In genomic region chr5:32312682-32313523, GRCh38 we compare ENCODE assay signal across 1 cellular context.
A peak's percentile ranks its signal among the peaks of the same experiment; 100 is the strongest.
TF ChIP-seq lines count a peak whose summit lies in the region.

Gene MTMR12 (minus strand): TSS chr5:32312939. CDS start chr5:32312838, 101 bp downstream.

TF ChIP-seq in HepG2, 621 proteins besides CTCF, POLR2A, EP300 and RAD21 (continued from another document and continues in another):
- 0 out of 2 replicates have a peak, but pooled peaks have one; percentile 19 for TF ChIP-seq MED13 (CRISPR knock-in tag; IDR thresholded peaks at IDR 0.05)
- TF ChIP-seq, protein P1, sequence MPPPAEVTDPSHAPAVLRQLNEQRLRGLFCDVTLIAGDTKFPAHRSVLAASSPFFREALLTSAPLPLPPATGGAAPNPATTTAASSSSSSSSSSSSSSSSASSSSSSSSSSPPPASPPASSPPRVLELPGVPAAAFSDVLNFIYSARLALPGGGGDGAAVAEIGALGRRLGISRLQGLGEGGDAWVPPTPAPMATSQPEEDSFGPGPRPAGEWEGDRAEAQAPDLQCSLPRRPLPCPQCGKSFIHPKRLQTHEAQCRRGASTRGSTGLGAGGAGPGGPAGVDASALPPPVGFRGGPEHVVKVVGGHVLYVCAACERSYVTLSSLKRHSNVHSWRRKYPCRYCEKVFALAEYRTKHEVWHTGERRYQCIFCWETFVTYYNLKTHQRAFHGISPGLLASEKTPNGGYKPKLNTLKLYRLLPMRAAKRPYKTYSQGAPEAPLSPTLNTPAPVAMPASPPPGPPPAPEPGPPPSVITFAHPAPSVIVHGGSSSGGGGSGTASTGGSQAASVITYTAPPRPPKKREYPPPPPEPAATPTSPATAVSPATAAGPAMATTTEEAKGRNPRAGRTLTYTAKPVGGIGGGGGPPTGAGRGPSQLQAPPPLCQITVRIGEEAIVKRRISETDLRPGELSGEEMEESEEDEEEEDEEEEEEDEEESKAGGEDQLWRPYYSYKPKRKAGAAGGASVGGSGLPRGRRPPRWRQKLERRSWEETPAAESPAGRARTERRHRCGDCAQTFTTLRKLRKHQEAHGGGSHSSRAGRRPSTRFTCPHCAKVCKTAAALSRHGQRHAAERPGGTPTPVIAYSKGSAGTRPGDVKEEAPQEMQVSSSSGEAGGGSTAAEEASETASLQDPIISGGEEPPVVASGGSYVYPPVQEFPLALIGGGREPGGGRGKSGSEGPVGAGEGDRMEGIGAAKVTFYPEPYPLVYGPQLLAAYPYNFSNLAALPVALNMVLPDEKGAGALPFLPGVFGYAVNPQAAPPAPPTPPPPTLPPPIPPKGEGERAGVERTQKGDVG (CRISPR knock-in tag; IDR thresholded peaks at IDR 0.05; ENCODE audit: borderline replicate concordance): no peak
- TF ChIP-seq ZNF792 (CRISPR knock-in tag; IDR thresholded peaks at IDR 0.05): 0 out of 2 replicates have a peak, but pooled peaks have one; percentile 22
- TF ChIP-seq TSC22D2 (CRISPR knock-in tag; IDR thresholded peaks at IDR 0.05; ENCODE audit: borderline replicate concordance): no peak
- peak; percentile 94 for TF ChIP-seq SP2 (CRISPR knock-in tag; IDR thresholded peaks at IDR 0.05)
- no peak for TF ChIP-seq JUND (CRISPR knock-in tag; IDR thresholded peaks at IDR 0.05)
- TF ChIP-seq KDM4B (CRISPR knock-in tag; IDR thresholded peaks at IDR 0.05): no peak
- TF ChIP-seq GZF1 (CRISPR knock-in tag; IDR thresholded peaks at IDR 0.05): no peak
- no peak for TF ChIP-seq ZNF225 (CRISPR knock-in tag; IDR thresholded peaks at IDR 0.05)
- TF ChIP-seq NR2F1 (CRISPR knock-in tag; IDR thresholded peaks at IDR 0.05): no peak
- no peak; the same call in 1 of the 2 replicates for TF ChIP-seq CSRNP1 (CRISPR knock-in tag; IDR thresholded peaks at IDR 0.05)
- TF ChIP-seq, protein P2, sequence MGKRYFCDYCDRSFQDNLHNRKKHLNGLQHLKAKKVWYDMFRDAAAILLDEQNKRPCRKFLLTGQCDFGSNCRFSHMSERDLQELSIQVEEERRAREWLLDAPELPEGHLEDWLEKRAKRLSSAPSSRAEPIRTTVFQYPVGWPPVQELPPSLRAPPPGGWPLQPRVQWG (CRISPR knock-in tag; IDR thresholded peaks at IDR 0.05; ENCODE audit: borderline replicate concordance, low read depth): no peak
- no peak for TF ChIP-seq NPAS2 (CRISPR knock-in tag; IDR thresholded peaks at IDR 0.05; ENCODE audit: borderline replicate concordance)
- TF ChIP-seq, protein P3, sequence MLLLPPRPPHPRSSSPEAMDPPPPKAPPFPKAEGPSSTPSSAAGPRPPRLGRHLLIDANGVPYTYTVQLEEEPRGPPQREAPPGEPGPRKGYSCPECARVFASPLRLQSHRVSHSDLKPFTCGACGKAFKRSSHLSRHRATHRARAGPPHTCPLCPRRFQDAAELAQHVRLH (CRISPR knock-in tag; IDR thresholded peaks at IDR 0.05; ENCODE audit: borderline replicate concordance, low read depth): no peak
- TF ChIP-seq ONECUT2 (CRISPR knock-in tag; IDR thresholded peaks at IDR 0.05): no peak
- no peak for TF ChIP-seq ZNF660 (CRISPR knock-in tag; IDR thresholded peaks at IDR 0.05; ENCODE audit: borderline replicate concordance, low read depth)
- TF ChIP-seq, protein P4, sequence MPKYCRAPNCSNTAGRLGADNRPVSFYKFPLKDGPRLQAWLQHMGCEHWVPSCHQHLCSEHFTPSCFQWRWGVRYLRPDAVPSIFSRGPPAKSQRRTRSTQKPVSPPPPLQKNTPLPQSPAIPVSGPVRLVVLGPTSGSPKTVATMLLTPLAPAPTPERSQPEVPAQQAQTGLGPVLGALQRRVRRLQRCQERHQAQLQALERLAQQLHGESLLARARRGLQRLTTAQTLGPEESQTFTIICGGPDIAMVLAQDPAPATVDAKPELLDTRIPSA (CRISPR knock-in tag; IDR thresholded peaks at IDR 0.05; ENCODE audit: borderline replicate concordance): no peak
- TF ChIP-seq ZNF563 (CRISPR knock-in tag; IDR thresholded peaks at IDR 0.05): 0 out of 2 replicates have a peak, but pooled peaks have one; percentile 70
- no peak for TF ChIP-seq IRF9 (CRISPR knock-in tag; IDR thresholded peaks at IDR 0.05; ENCODE audit: borderline replicate concordance)
- TF ChIP-seq PHF21A (CRISPR knock-in tag; IDR thresholded peaks at IDR 0.05): peak; percentile 92
- peak; percentile 26; the same call in 1 of the 2 replicates for TF ChIP-seq ZNF138 (CRISPR knock-in tag; IDR thresholded peaks at IDR 0.05; ENCODE audit: low read depth)
- no peak for TF ChIP-seq ZNF44 (CRISPR knock-in tag; IDR thresholded peaks at IDR 0.05)
- TF ChIP-seq KDM3A (CRISPR knock-in tag; IDR thresholded peaks at IDR 0.05; ENCODE audit: low read depth): no peak
- TF ChIP-seq RXRB (CRISPR knock-in tag; IDR thresholded peaks at IDR 0.05; ENCODE audit: borderline replicate concordance): no peak
- no peak for TF ChIP-seq ZNF335 (CRISPR knock-in tag; IDR thresholded peaks at IDR 0.05)
- no peak for TF ChIP-seq CC2D1A (CRISPR knock-in tag; IDR thresholded peaks at IDR 0.05)
- TF ChIP-seq ZNF24 (IDR thresholded peaks at IDR 0.05): no peak
- TF ChIP-seq MIER2 (CRISPR knock-in tag; IDR thresholded peaks at IDR 0.05): no peak
- TF ChIP-seq ZNF747 (CRISPR knock-in tag; IDR thresholded peaks at IDR 0.05; ENCODE audit: borderline replicate concordance): no peak
- TF ChIP-seq ZNF263 (CRISPR knock-in tag; IDR thresholded peaks at IDR 0.05): no peak
- TF ChIP-seq, protein P5, sequence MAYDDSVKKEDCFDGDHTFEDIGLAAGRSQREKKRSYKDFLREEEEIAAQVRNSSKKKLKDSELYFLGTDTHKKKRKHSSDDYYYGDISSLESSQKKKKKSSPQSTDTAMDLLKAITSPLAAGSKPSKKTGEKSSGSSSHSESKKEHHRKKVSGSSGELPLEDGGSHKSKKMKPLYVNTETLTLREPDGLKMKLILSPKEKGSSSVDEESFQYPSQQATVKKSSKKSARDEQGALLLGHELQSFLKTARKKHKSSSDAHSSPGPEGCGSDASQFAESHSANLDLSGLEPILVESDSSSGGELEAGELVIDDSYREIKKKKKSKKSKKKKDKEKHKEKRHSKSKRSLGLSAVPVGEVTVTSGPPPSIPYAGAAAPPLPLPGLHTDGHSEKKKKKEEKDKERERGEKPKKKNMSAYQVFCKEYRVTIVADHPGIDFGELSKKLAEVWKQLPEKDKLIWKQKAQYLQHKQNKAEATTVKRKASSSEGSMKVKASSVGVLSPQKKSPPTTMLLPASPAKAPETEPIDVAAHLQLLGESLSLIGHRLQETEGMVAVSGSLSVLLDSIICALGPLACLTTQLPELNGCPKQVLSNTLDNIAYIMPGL (CRISPR knock-in tag; IDR thresholded peaks at IDR 0.05; ENCODE audit: borderline replicate concordance in 1 of 2, low read depth in 1 of 2): peak in 1 of 2 experiments; percentile 54; a peak in 3 of 4 replicates
- TF ChIP-seq ZNF142 (CRISPR knock-in tag; IDR thresholded peaks at IDR 0.05): no peak
- no peak; the same call in 1 of the 2 replicates for TF ChIP-seq DMAP1 (CRISPR knock-in tag; IDR thresholded peaks at IDR 0.05)
- TF ChIP-seq NCOA5 (CRISPR knock-in tag; IDR thresholded peaks at IDR 0.05): no peak
- TF ChIP-seq THAP7 (CRISPR knock-in tag; IDR thresholded peaks at IDR 0.05): no peak
- TF ChIP-seq, protein P6, sequence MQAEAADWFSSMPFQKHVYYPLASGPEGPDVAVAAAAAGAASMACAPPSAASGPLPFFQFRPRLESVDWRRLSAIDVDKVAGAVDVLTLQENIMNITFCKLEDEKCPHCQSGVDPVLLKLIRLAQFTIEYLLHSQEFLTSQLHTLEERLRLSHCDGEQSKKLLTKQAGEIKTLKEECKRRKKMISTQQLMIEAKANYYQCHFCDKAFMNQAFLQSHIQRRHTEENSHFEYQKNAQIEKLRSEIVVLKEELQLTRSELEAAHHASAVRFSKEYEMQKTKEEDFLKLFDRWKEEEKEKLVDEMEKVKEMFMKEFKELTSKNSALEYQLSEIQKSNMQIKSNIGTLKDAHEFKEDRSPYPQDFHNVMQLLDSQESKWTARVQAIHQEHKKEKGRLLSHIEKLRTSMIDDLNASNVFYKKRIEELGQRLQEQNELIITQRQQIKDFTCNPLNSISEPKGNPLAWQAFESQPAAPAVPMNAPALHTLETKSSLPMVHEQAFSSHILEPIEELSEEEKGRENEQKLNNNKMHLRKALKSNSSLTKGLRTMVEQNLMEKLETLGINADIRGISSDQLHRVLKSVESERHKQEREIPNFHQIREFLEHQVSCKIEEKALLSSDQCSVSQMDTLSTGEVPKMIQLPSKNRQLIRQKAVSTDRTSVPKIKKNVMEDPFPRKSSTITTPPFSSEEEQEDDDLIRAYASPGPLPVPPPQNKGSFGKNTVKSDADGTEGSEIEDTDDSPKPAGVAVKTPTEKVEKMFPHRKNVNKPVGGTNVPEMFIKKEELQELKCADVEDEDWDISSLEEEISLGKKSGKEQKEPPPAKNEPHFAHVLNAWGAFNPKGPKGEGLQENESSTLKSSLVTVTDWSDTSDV (CRISPR knock-in tag; IDR thresholded peaks at IDR 0.05): no peak
- no peak; the same call in 1 of the 2 replicates for TF ChIP-seq KDM5A (IDR thresholded peaks at IDR 0.05; ENCODE audit: borderline replicate concordance, low read length)
- TF ChIP-seq CCDC6 (CRISPR knock-in tag; IDR thresholded peaks at IDR 0.05): no peak; the same call in 1 of the 2 replicates
- TF ChIP-seq MAFK (conservative IDR thresholded peaks at IDR 0.05 in 1 of 2, IDR thresholded peaks at IDR 0.05 in 1 of 2; ENCODE audit: low read length in 2 of 2): no peak
- TF ChIP-seq PRDM4 (CRISPR knock-in tag; IDR thresholded peaks at IDR 0.05; ENCODE audit: borderline replicate concordance): no peak
